ENCODE assay signal across 1 cellular context in the genomic region with DNA sequence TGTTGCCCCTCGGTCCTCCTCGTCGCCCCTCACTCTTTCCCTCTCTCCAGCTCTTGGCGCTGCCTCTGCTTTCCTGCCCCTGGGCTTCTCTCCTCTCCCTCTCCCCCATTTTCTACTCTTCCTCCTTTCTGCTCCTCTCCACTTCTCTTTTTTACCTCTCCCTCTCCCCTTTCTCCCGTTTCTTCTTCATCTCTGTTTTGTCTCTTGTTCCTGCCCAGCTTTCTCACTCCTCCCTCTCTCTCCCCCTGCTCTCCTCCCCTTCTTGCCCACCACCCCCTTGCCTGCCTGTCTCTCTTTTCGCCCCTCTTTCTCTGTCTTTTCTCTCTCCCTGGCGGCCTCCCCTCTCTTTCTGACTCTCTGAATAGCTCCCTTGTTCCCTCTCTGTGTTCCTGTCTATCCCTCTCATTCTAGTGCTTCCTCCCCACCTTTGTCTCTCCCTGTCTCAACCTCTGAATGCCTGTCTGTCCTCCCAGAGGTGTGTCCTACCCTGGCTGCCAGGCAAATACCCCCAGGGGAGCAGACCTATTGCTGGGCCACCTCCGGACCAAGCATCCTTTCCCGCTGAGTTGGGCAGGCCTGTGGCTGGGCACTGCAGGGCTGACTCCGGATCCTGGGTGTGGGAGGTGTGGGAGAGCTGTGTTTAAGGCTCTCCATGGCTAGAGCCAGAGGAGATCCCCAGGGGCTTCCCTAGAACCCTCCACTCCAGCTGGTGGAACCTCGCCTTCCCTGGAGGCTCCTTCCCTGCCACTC.
TF ChIP-seq lines count a peak whose summit lies in the region.

No MANE protein-coding gene starts in this region.

TF ChIP-seq in SK-N-SH treated with all-trans-retinoic acid at 6 μM for 48 hours, 23 proteins besides CTCF, POLR2A, EP300 and RAD21 (continued from another document):
- TF ChIP-seq, protein P1, sequence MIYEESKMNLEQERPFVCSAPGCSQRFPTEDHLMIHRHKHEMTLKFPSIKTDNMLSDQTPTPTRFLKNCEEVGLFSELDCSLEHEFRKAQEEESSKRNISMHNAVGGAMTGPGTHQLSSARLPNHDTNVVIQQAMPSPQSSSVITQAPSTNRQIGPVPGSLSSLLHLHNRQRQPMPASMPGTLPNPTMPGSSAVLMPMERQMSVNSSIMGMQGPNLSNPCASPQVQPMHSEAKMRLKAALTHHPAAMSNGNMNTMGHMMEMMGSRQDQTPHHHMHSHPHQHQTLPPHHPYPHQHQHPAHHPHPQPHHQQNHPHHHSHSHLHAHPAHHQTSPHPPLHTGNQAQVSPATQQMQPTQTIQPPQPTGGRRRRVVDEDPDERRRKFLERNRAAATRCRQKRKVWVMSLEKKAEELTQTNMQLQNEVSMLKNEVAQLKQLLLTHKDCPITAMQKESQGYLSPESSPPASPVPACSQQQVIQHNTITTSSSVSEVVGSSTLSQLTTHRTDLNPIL (CRISPR knock-in tag; IDR thresholded peaks at IDR 0.05; ENCODE audit: low read depth), result no peak
- TF ChIP-seq TOX (CRISPR knock-in tag; IDR thresholded peaks at IDR 0.05; ENCODE audit: borderline replicate concordance), result no peak
- TF ChIP-seq ZFP30 (CRISPR knock-in tag; IDR thresholded peaks at IDR 0.05), result no peak
